ENCODE assay signal across 9 cellular contexts in the genomic region with DNA sequence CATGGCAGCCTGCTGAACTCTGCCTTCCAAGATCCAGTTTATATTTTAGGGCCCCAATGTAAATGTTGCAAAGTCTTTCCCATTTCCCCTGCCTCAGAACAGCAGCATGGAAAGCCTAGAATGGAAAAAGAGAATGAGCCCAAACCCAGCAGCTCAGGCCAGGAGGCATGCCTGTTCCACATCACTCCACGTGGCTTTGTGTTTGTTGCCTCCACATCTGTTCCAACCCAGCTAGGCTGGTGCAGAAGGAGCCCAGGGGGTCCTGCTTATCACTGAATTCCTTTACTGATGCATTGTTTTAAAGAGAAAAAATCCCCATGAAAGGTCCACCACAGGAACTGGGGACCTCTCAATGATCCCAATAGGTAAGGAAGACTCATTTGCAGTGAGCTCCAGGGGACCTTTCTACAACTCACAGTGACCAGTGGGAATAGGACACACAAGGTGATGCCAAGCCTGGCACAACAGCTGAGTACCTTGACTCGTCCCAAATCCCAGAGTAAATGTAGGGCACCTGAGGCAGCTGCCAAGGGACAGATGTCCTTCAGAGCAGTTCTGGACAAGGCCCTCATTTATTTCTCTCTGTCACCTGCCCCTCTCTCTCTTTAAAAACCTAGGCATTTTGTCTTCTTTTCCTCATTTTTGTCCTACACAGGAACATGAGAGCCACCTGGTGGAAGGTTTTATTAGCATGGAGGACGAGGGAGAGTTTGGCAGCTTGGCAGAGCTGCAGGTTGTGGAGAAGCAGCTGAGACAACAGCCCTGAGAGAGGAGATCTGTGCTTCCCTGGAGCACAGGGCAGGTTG. TPM values are rescaled to one million over a fixed set of nuclear protein-coding genes. Genes with fewer than 3 reads are reported as not detected.
DNase-seq lines count a peak whose midpoint lies in the region; ATAC-seq and TF ChIP-seq lines count a peak whose summit lies in the region.
"Had no signal": no experiment of that assay in that cellular context is flagged by ENCODE, and none has a peak within 500 bp of the region (broad histone marks: within the 10 kb centered on the region; RNA-seq: fewer than 3 reads in every experiment).

No MANE protein-coding gene starts in this region.

- H3K27me3 ChIP-seq in HL-60 (ENCODE audit: insufficient read depth, poor library complexity, severe bottlenecking): no peaks in the 10 kb centered on the region
- H3K27me3 ChIP-seq: SJCRH30 had no signal

- no peak overlapping the region for H3K27ac Mint-ChIP-seq in WTC11

- ATAC-seq in WTC11 (peak; percentile 77), left lobe of liver (peak; percentile 97), HG02970 (IDR thresholded peaks at IDR 0.05; ENCODE audit: low FRiP score, unreplicated experiment) (no peak), HG02763 (IDR thresholded peaks at IDR 0.05; ENCODE audit: unreplicated experiment) (no peak), GM21619 (IDR thresholded peaks at IDR 0.05; ENCODE audit: unreplicated experiment) (no peak)

- TF ChIP-seq CTCF in HL-60 (IDR thresholded peaks at IDR 0.05; ENCODE audit: insufficient read depth, low read length) (peak; percentile 31), WTC11 (IDR thresholded peaks at IDR 0.05) (0 out of 2 replicates have a peak, but pooled peaks have one; percentile 33)

- peaks cover 43% of the 10 kb centered on the region for H3K36me3 Mint-ChIP-seq in WTC11

- CTCF ChIA-PET in WTC11 (lab: Charles Lee): interaction anchor here (0.6 to 4.3 kb wide), 9 partner anchors 11 to 455 kb away, joined by 3 to 50 read pairs (median 4); partner anchors contain the start of genes ADAMTS17, ASB7 and LINS1

- POLR2A ChIA-PET in WTC11 (lab: Charles Lee): interaction anchor here (0.7 to 1.1 kb wide), 2 partner anchors 43 to 231 kb away, joined by 3 to 4 read pairs; no protein-coding TSS in a partner anchor

- H3K4me3 ChIP-seq in HL-60 (replicated peaks; ENCODE audit: insufficient read depth, low read length): no peak overlapping the region
- H3K4me3 ChIP-seq: SJCRH30 had no signal

- peaks cover 7% of the 10 kb centered on the region for H3K27me3 Mint-ChIP-seq in WTC11 (ENCODE audit: low read depth)

- no peaks in the 10 kb centered on the region for H3K4me1 Mint-ChIP-seq in WTC11

- H3K4me3 Mint-ChIP-seq in WTC11: no peak overlapping the region

- no peak overlapping the region for H3K27ac ChIP-seq in HL-60 (replicated peaks)
- H3K27ac ChIP-seq: SJCRH30 had no signal

- peak; percentile 85 for DNase-seq in DMS53 (lab: John Stamatoyannopoulos, UW)
- peak; percentile 22 to 63 for DNase-seq in HL-60 (ENCODE audit: low read depth in 1 of 2, low spot score in 1 of 2)
- DNase-seq in WTC11 (ENCODE audit: low spot score): peak; percentile 40
- DNase-seq in left lobe of liver (ENCODE audit: low spot score): peak; percentile 62
- DNase-seq in DMS79 treated with DMSO at 0.1 percent for 48 hours (lab: John Stamatoyannopoulos, UW): no peak

- peaks cover 64% of the 10 kb centered on the region for H3K9me3 Mint-ChIP-seq in WTC11

TF ChIP-seq in WTC11, 78 proteins besides CTCF, POLR2A, EP300 and RAD21:
- TF ChIP-seq, protein P1, sequence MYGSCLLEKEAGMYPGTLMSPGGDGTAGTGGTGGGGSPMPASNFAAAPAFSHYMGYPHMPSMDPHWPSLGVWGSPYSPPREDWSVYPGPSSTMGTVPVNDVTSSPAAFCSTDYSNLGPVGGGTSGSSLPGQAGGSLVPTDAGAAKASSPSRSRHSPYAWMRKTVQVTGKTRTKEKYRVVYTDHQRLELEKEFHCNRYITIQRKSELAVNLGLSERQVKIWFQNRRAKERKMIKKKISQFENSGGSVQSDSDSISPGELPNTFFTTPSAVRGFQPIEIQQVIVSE (CRISPR knock-in tag; IDR thresholded peaks at IDR 0.05; ENCODE audit: borderline replicate concordance): no peak
- TF ChIP-seq TEAD4 (CRISPR knock-in tag; IDR thresholded peaks at IDR 0.05): no peak
- TF ChIP-seq ZBTB21 (CRISPR knock-in tag; IDR thresholded peaks at IDR 0.05; ENCODE audit: borderline replicate concordance): no peak
- TF ChIP-seq, protein P2, sequence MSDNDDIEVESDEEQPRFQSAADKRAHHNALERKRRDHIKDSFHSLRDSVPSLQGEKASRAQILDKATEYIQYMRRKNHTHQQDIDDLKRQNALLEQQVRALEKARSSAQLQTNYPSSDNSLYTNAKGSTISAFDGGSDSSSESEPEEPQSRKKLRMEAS (CRISPR knock-in tag; IDR thresholded peaks at IDR 0.05): 0 out of 2 replicates have a peak, but pooled peaks have one; percentile 24

RNA-seq across cellular contexts. Expression of gene ADAMTS17, which starts 41.7 kb away (rescaled TPM):
- total RNA-seq in WTC11 (2021): 1.8 to 2.8 TPM (median 2.2 TPM) in 3 replicates
- total RNA-seq in left lobe of liver: 22.4 TPM

Comparison
In these comparisons a context has a peak if more than half of its experiments do, and no peak if none do; other contexts are left out.
1. ATAC-seq: peak in WTC11 (single experiment) and left lobe of liver (single experiment); none in HG02970 (single experiment), HG02763 (single experiment) and GM21619 (single experiment).